31 cellular contexts compared by ENCODE assay signal in the genomic region with DNA sequence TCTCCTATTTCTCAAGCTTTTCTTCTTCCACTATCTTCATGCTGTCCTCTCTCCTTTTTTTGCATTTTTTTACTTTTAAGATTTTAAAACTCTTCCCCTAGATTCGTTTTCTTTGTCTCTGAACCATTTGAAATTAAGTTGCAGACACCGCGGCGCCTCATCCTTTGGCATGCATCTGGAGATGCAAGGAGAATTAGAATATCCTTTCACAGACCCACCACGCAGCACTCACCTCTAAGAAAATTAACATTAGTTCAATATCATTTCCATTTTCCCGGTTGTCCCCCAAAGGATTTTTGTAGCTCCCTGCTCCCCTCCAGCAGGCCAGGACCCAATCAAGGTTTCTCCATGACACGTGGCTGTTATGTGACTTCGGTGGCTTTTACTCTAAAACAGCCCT.
"Had no signal": no experiment of that assay in that cellular context is flagged by ENCODE, and none has a peak within 500 bp of the region (broad histone marks: within the 10 kb centered on the region; RNA-seq: fewer than 3 reads in every experiment).

No MANE protein-coding gene starts in this region.

- ATAC-seq: naive thymus-derived CD8-positive, alpha-beta T cell; natural killer cell treated with Interleukin-12 subunit alpha and Interleukin-12 subunit beta and Interleukin-15 and Interleukin-18, amount 100 ng/mL, for 72 hours; pancreas; psoas muscle; right cardiac atrium; sciatic nerve; stimulated activated memory B cell treated with anti-CD40 and anti-IgM and Interleukin-4, amounts not matched to agents 10 μg/mL and 1 μg/mL and 100 μg/mL, for 72 hours; stimulated activated naive CD8-positive, alpha-beta T cell treated with anti-CD3 and anti-CD28 coated beads, Interleukin-15, amount 100 ng/mL, for 72 hours; stimulated activated naive CD8-positive, alpha-beta T cell treated with anti-CD3 and anti-CD28 coated beads, Interleukin-15, Interleukin-2, amounts not matched to agents 100 U/mL and 50 U/mL, for 24 hours had no signal

- H3K27me3 Mint-ChIP-seq: stimulated activated memory B cell treated with anti-CD40 and anti-IgM and Interleukin-4, amounts not matched to agents 10 μg/mL and 1 μg/mL and 100 μg/mL, for 72 hours had no signal

- DNase-seq: naive thymus-derived CD8-positive, alpha-beta T cell; nephron progenitor cell; pancreas; posterior cingulate gyrus; psoas muscle; right cardiac atrium; spleen; stimulated activated CD4-positive, alpha-beta T cell treated with anti-CD3 and anti-CD28 coated beads, Interleukin-12 subunit alpha, Interleukin-12 subunit beta, amount 100 ng/mL, for 4 hours; stimulated activated CD4-positive, alpha-beta T cell treated with anti-CD3 and anti-CD28 coated beads, Interleukin-1b, Interleukin-23, amount 100 ng/mL, for 48 hours; stimulated activated CD4-positive, alpha-beta T cell treated with anti-CD3 and anti-CD28 coated beads, Interleukin-4, amount 100 ng/mL, for 1 hour; stimulated activated CD4-positive, alpha-beta T cell treated with anti-CD3 and anti-CD28 coated beads, Interleukin-4, amount 100 ng/mL, for 4 hours; stimulated activated CD8-positive, alpha-beta memory T cell treated with anti-CD3 and anti-CD28 coated beads, Interleukin-4, amount 100 ng/mL, for 48 hours; stimulated activated naive CD4-positive, alpha-beta T cell; stimulated activated naive CD8-positive, alpha-beta T cell treated with anti-CD3 and anti-CD28 coated beads, Interleukin-15, amount 100 ng/mL, for 72 hours; stimulated activated naive CD8-positive, alpha-beta T cell treated with anti-CD3 and anti-CD28 coated beads, Interleukin-15, Interleukin-2, amounts not matched to agents 100 U/mL and 50 U/mL, for 24 hours; substantia nigra; testis; tibial artery; transverse colon; upper lobe of left lung had no signal

- H3K36me3 ChIP-seq: neutrophil, pancreas, spleen, suprapubic skin, tibial artery, transverse colon, upper lobe of left lung, vagina had no signal

- H3K36me3 Mint-ChIP-seq: naive thymus-derived CD8-positive, alpha-beta T cell; natural killer cell treated with Interleukin-12 subunit alpha and Interleukin-12 subunit beta and Interleukin-15 and Interleukin-18, amount 100 ng/mL, for 72 hours; stimulated activated memory B cell treated with anti-CD40 and anti-IgM and Interleukin-4, amounts not matched to agents 10 μg/mL and 1 μg/mL and 100 μg/mL, for 72 hours had no signal

- H3K4me3 Mint-ChIP-seq: naive thymus-derived CD8-positive, alpha-beta T cell; natural killer cell treated with Interleukin-12 subunit alpha and Interleukin-12 subunit beta and Interleukin-15 and Interleukin-18, amount 100 ng/mL, for 72 hours; nephron progenitor cell; neural crest cell; stimulated activated memory B cell treated with anti-CD40 and anti-IgM and Interleukin-4, amounts not matched to agents 10 μg/mL and 1 μg/mL and 100 μg/mL, for 72 hours; stimulated activated naive CD8-positive, alpha-beta T cell treated with anti-CD3 and anti-CD28 coated beads, Interleukin-15, amount 100 ng/mL, for 72 hours had no signal

- H3K27ac ChIP-seq: neutrophil, pancreas, psoas muscle, skin epidermis, spleen, suprapubic skin, testis, tibial artery, transverse colon, upper lobe of left lung, vagina had no signal

- H3K4me1 ChIP-seq: pancreas, psoas muscle, spleen, suprapubic skin, testis, tibial artery, transverse colon, upper lobe of left lung, vagina had no signal

- H3K27me3 ChIP-seq: pancreas, testis, transverse colon, upper lobe of left lung, vagina had no signal

- H3K27ac Mint-ChIP-seq: naive thymus-derived CD8-positive, alpha-beta T cell; natural killer cell treated with Interleukin-12 subunit alpha and Interleukin-12 subunit beta and Interleukin-15 and Interleukin-18, amount 100 ng/mL, for 72 hours; nephron progenitor cell; progenitor cell of endocrine pancreas; stimulated activated memory B cell treated with anti-CD40 and anti-IgM and Interleukin-4, amounts not matched to agents 10 μg/mL and 1 μg/mL and 100 μg/mL, for 72 hours; stimulated activated naive CD8-positive, alpha-beta T cell treated with anti-CD3 and anti-CD28 coated beads, Interleukin-15, amount 100 ng/mL, for 72 hours had no signal

- FAIRE-seq: pancreas, urothelium cell line had no signal

- H3K9me3 ChIP-seq: neutrophil, pancreas, psoas muscle, spleen, suprapubic skin, testis, tibial artery, transverse colon, upper lobe of left lung, vagina had no signal

- H3K4me1 Mint-ChIP-seq: naive thymus-derived CD8-positive, alpha-beta T cell; nephron progenitor cell; neural crest cell; stimulated activated memory B cell treated with anti-CD40 and anti-IgM and Interleukin-4, amounts not matched to agents 10 μg/mL and 1 μg/mL and 100 μg/mL, for 72 hours; stimulated activated naive CD8-positive, alpha-beta T cell treated with anti-CD3 and anti-CD28 coated beads, Interleukin-15, amount 100 ng/mL, for 72 hours had no signal

- H3K9me3 Mint-ChIP-seq: naive thymus-derived CD8-positive, alpha-beta T cell; natural killer cell treated with Interleukin-12 subunit alpha and Interleukin-12 subunit beta and Interleukin-15 and Interleukin-18, amount 100 ng/mL, for 72 hours; nephron progenitor cell; neural crest cell; stimulated activated memory B cell treated with anti-CD40 and anti-IgM and Interleukin-4, amounts not matched to agents 10 μg/mL and 1 μg/mL and 100 μg/mL, for 72 hours; stimulated activated naive CD8-positive, alpha-beta T cell treated with anti-CD3 and anti-CD28 coated beads, Interleukin-15, amount 100 ng/mL, for 72 hours had no signal

- H3K4me2 ChIP-seq: smooth muscle cell had no signal

- H3K4me3 ChIP-seq: pancreas, psoas muscle, skin epidermis, smooth muscle cell, spleen, suprapubic skin, testis, tibial artery, transverse colon, upper lobe of left lung, vagina had no signal
